26 cellular contexts compared by ENCODE assay signal in the genomic region with DNA sequence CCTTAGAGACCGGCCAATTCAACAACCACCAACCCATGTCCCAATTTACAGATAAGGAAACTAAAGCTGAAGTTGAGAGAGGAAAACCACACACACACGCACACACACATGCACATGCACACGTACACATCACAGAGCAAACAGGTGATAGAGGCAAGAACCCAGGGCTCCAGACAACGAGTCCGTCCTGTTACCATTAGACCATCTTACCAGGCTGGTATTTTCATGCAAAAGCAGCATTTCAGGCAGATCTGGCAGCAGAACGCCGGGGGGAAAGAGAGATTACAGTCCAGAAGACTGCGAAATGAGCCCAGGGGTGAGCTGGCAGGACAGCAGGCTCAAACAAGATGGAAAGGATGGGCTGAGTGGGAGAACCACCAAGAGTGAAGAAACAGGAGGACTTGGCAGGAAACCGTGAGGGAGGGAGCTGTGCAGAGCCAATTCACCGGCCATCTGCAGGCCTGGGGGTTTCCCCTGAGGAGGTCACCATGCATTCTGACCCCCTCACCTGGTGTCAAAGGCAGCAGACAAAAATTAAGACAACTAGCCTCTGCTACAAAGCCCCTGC. TPM values are rescaled to one million over a fixed set of nuclear protein-coding genes. Genes with fewer than 3 reads are reported as not detected.
DNase-seq lines count a peak whose midpoint lies in the region; ATAC-seq lines count a peak whose summit lies in the region.
"Had no signal": no experiment of that assay in that cellular context is flagged by ENCODE, and none has a peak within 500 bp of the region (broad histone marks: within the 10 kb centered on the region; RNA-seq: fewer than 3 reads in every experiment).

No MANE protein-coding gene starts in this region.

- H3K9me3 ChIP-seq in neuronal stem cell (replicated peaks in 1 of 2; ENCODE audit: control insufficient read depth in 2 of 2, insufficient read depth in 1 of 2, low read depth in 1 of 2, low read length in 2 of 2) = peaks cover 2 to 12% of the 10 kb centered on the region in 2 donors
- H3K9me3 ChIP-seq: SJSA1, thyroid gland had no signal

- no peak overlapping the region for H4K91ac ChIP-seq in neuronal stem cell (ENCODE audit: low read depth, low read length, poor library complexity)

- H3K4me2 ChIP-seq in neuronal stem cell (ENCODE audit: insufficient read depth, low read length, poor library complexity, severe bottlenecking) = no peak overlapping the region

- no peak overlapping the region for H3K27ac ChIP-seq in neuronal stem cell (replicated peaks; ENCODE audit: low read length)
- H3K27ac ChIP-seq: HL-60, SJSA1, spleen, thyroid gland had no signal

- H3K4me3 Mint-ChIP-seq in activated CD4-positive, alpha-beta T cell treated with anti-CD3 and anti-CD28 coated beads, Interleukin-2, amount 10 ng/mL, durations not matched to agents 7 days and 5 days = no peak overlapping the region
- no peak overlapping the region for H3K4me3 Mint-ChIP-seq in effector memory CD8-positive, alpha-beta T cell
- H3K4me3 Mint-ChIP-seq: stimulated activated naive CD8-positive, alpha-beta T cell treated with anti-CD3 and anti-CD28 coated beads, Interleukin-15, Interleukin-2, amounts not matched to agents 100 ng/mL and 50 ng/mL, for 24 hours; T-helper 1 cell treated with Interleukin-12 subunit alpha and Interleukin-12 subunit beta and Interleukin-4 antibody, amounts not matched to agents 30 μg/mL and 1 μg/mL, for 36 hours had no signal

- H2BK12ac ChIP-seq in neuronal stem cell (ENCODE audit: low read length) = no peak overlapping the region

- H3K23ac ChIP-seq in neuronal stem cell (ENCODE audit: low read depth, low read length, poor library complexity) = no peak overlapping the region

- no peak overlapping the region for H3K4ac ChIP-seq in neuronal stem cell (ENCODE audit: low read length)

- H3K4me3 ChIP-seq in Jurkat, Clone E6-1 (ENCODE audit: low read length) = no peak overlapping the region
- H3K4me3 ChIP-seq in neuronal stem cell (ENCODE audit: low read length in 2 of 2) = no peak overlapping the region
- H3K4me3 ChIP-seq: SJSA1, spleen, thyroid gland had no signal

- no peak overlapping the region for H2BK5ac ChIP-seq in neuronal stem cell (ENCODE audit: low read length)

- no peak overlapping the region for H2BK15ac ChIP-seq in neuronal stem cell (ENCODE audit: low read length)

- peak overlapping the region; percentile 58 for H2AFZ ChIP-seq in neuronal stem cell (ENCODE audit: low read length)

- no peak for DNase-seq in activated CD4-positive, alpha-beta T cell treated with anti-CD3 and anti-CD28 coated beads, Interleukin-2, amount 10 ng/mL, durations not matched to agents 7 days and 5 days
- DNase-seq in activated CD4-positive, alpha-beta T cell treated with anti-CD3 and anti-CD28 coated beads, Interleukin-2, amount 50 U/mL, for 1 hour = no peak
- peak; percentile 39 for DNase-seq in Jurkat, Clone E6-1 (ENCODE audit: low read depth, low spot score)
- DNase-seq in effector memory CD8-positive, alpha-beta T cell = no peak
- no peak for DNase-seq in neuronal stem cell (ENCODE audit: low spot score)
- DNase-seq: 8988T; activated naive CD4-positive, alpha-beta T cell; aorta; cerebellar nuclear complex; COR-L47; kidney; MM.1S; NCI-H1417 treated with DMSO at 0.1 percent for 48 hours; NCI-H510A treated with DMSO at 0.1 percent for 48 hours; NK-92 treated with Interleukin-12 subunit alpha and Interleukin-12 subunit beta, amount 100 ng/mL, for 24 hours; spleen; stimulated activated CD4-positive, alpha-beta T cell treated with anti-CD3 and anti-CD28 coated beads, Interleukin-4, amount 100 ng/mL, for 24 hours; thyroid gland had no signal

- H3K4me1 Mint-ChIP-seq in activated CD4-positive, alpha-beta T cell treated with anti-CD3 and anti-CD28 coated beads, Interleukin-2, amount 10 ng/mL, durations not matched to agents 7 days and 5 days = peaks cover 10% of the 10 kb centered on the region
- H3K4me1 Mint-ChIP-seq in effector memory CD8-positive, alpha-beta T cell (ENCODE audit: low read depth in 2 of 2) = peaks cover 0 to 2% of the 10 kb centered on the region in 2 donors

- H4K8ac ChIP-seq in neuronal stem cell (ENCODE audit: low read depth, low read length) = no peak overlapping the region

- WGBS in neuronal stem cell (ENCODE audit: extremely low coverage in 2 of 2, insufficient read length in 2 of 2, insufficient replicate concordance in 1 of 2), 2 donors = no CpG with 5 or more reads among the region's 10 CpGs

- no peak overlapping the region for H3K9ac ChIP-seq in neuronal stem cell (ENCODE audit: low read depth, low read length, poor library complexity)

- H3K27me3 ChIP-seq in neuronal stem cell (ENCODE audit: control insufficient read depth in 3 of 3, insufficient read depth in 3 of 3, low read depth in 1 of 3, low read length in 3 of 3) = no peaks in the 10 kb centered on the region
- H3K27me3 ChIP-seq: SJSA1, spleen, thyroid gland had no signal

- CTCF ChIA-PET in activated CD4-positive, alpha-beta T cell treated with anti-CD3 and anti-CD28 coated beads, Interleukin-2, amount 10 ng/mL, durations not matched to agents 7 days and 5 days (lab: Charles Lee) = interaction anchor here (0.6 to 1.1 kb wide), 2 partner anchors 59 to 64 kb away, joined by 3 read pairs; no protein-coding TSS in a partner anchor

- no peak overlapping the region for H2AK5ac ChIP-seq in neuronal stem cell (ENCODE audit: low read depth, low read length)

- H3K4me1 ChIP-seq in neuronal stem cell (ENCODE audit: control insufficient read depth in 2 of 2, insufficient read depth in 1 of 2, low read depth in 1 of 2, low read length in 2 of 2) = peaks cover 2 to 7% of the 10 kb centered on the region in 2 donors
- H3K4me1 ChIP-seq: spleen, thyroid gland had no signal

- no peaks in the 10 kb centered on the region for H3K79me1 ChIP-seq in neuronal stem cell (ENCODE audit: low read depth, low read length)

- peaks cover 2% of the 10 kb centered on the region for H3K9me3 Mint-ChIP-seq in activated CD4-positive, alpha-beta T cell treated with anti-CD3 and anti-CD28 coated beads, Interleukin-2, amount 10 ng/mL, durations not matched to agents 7 days and 5 days
- H3K9me3 Mint-ChIP-seq in effector memory CD8-positive, alpha-beta T cell = peaks cover 0 to 1% of the 10 kb centered on the region in 2 donors
- H3K9me3 Mint-ChIP-seq: T-helper 1 cell treated with Interleukin-12 subunit alpha and Interleukin-12 subunit beta and Interleukin-4 antibody, amounts not matched to agents 30 μg/mL and 1 μg/mL, for 36 hours had no signal

- POLR2A ChIA-PET in activated CD4-positive, alpha-beta T cell treated with anti-CD3 and anti-CD28 coated beads, Interleukin-2, amount 10 ng/mL, durations not matched to agents 7 days and 5 days (lab: Charles Lee) = no interaction called here

- no peaks in the 10 kb centered on the region for H3K27me3 Mint-ChIP-seq in activated CD4-positive, alpha-beta T cell treated with anti-CD3 and anti-CD28 coated beads, Interleukin-2, amount 10 ng/mL, durations not matched to agents 7 days and 5 days
- H3K27me3 Mint-ChIP-seq in effector memory CD8-positive, alpha-beta T cell = no peaks in the 10 kb centered on the region
- H3K27me3 Mint-ChIP-seq: stimulated activated naive CD8-positive, alpha-beta T cell treated with anti-CD3 and anti-CD28 coated beads, Interleukin-15, Interleukin-2, amounts not matched to agents 100 ng/mL and 50 ng/mL, for 24 hours had no signal

- H3K36me3 Mint-ChIP-seq in activated CD4-positive, alpha-beta T cell treated with anti-CD3 and anti-CD28 coated beads, Interleukin-2, amount 10 ng/mL, durations not matched to agents 7 days and 5 days (ENCODE audit: low read depth) = peaks cover 23% of the 10 kb centered on the region
- H3K36me3 Mint-ChIP-seq in effector memory CD8-positive, alpha-beta T cell (ENCODE audit: insufficient read depth) = peaks cover 11% of the 10 kb centered on the region

- ATAC-seq in effector memory CD8-positive, alpha-beta T cell (replicated peaks) = no peak
- ATAC-seq in HG03469 (IDR thresholded peaks at IDR 0.05; ENCODE audit: unreplicated experiment) (no peak), GM19463 (IDR thresholded peaks at IDR 0.05; ENCODE audit: unreplicated experiment) (no peak), HG03196 (IDR thresholded peaks at IDR 0.05; ENCODE audit: unreplicated experiment) (no peak)
- ATAC-seq: Panc1 had no signal

- peaks cover 4 to 22% of the 10 kb centered on the region in 2 donors for H3K36me3 ChIP-seq in neuronal stem cell (replicated peaks in 1 of 2; ENCODE audit: control insufficient read depth in 2 of 2, insufficient read depth in 2 of 2, low read length in 2 of 2)
- H3K36me3 ChIP-seq: SJSA1 had no signal

- no peak overlapping the region for H3K18ac ChIP-seq in neuronal stem cell (ENCODE audit: low read length)

- no peak overlapping the region for H2BK120ac ChIP-seq in neuronal stem cell (ENCODE audit: low read depth, low read length)

- no peak overlapping the region for H3K14ac ChIP-seq in neuronal stem cell (ENCODE audit: low read length)

- peak overlapping the region; percentile 80 for H3K27ac Mint-ChIP-seq in activated CD4-positive, alpha-beta T cell treated with anti-CD3 and anti-CD28 coated beads, Interleukin-2, amount 10 ng/mL, durations not matched to agents 7 days and 5 days
- H3K27ac Mint-ChIP-seq in effector memory CD8-positive, alpha-beta T cell = peak overlapping the region; percentile 73 to 82
- H3K27ac Mint-ChIP-seq: stimulated activated naive CD8-positive, alpha-beta T cell treated with anti-CD3 and anti-CD28 coated beads, Interleukin-15, Interleukin-2, amounts not matched to agents 100 ng/mL and 50 ng/mL, for 24 hours; T-helper 1 cell treated with Interleukin-12 subunit alpha and Interleukin-12 subunit beta and Interleukin-4 antibody, amounts not matched to agents 30 μg/mL and 1 μg/mL, for 36 hours had no signal

RNA-seq across cellular contexts. Expression of a gene that starts 43.4 kb away (rescaled TPM):
- total RNA-seq in activated CD4-positive, alpha-beta T cell treated with anti-CD3 and anti-CD28 coated beads, Interleukin-2, amount 10 ng/mL, durations not matched to agents 7 days and 5 days = 10 to 100 TPM; 10.1 to 11.9 TPM
- polyA plus RNA-seq in Jurkat, Clone E6-1 (2012; ENCODE audit: insufficient read depth, insufficient read length) = 10.0 TPM
- polyA plus RNA-seq in neuronal stem cell (2013, experiment 1 of 2) = 6.6 TPM
- polyA plus RNA-seq in neuronal stem cell (2013, experiment 2 of 2) = 7.3 TPM

RNA-seq across cellular contexts. Expression of a gene that starts 48.2 kb away (rescaled TPM):
- total RNA-seq in activated CD4-positive, alpha-beta T cell treated with anti-CD3 and anti-CD28 coated beads, Interleukin-2, amount 10 ng/mL, durations not matched to agents 7 days and 5 days = 1,000 to 10,000 TPM in 1 of 2 experiments, 100 to 1,000 TPM in 1; 800 to 1,022 TPM
- 1,646 TPM for polyA plus RNA-seq in Jurkat, Clone E6-1 (2012; ENCODE audit: insufficient read depth, insufficient read length)
- polyA plus RNA-seq in neuronal stem cell (2013, experiment 1 of 2) = 714 TPM
- polyA plus RNA-seq in neuronal stem cell (2013, experiment 2 of 2) = 708 TPM
